In the genomic region with DNA sequence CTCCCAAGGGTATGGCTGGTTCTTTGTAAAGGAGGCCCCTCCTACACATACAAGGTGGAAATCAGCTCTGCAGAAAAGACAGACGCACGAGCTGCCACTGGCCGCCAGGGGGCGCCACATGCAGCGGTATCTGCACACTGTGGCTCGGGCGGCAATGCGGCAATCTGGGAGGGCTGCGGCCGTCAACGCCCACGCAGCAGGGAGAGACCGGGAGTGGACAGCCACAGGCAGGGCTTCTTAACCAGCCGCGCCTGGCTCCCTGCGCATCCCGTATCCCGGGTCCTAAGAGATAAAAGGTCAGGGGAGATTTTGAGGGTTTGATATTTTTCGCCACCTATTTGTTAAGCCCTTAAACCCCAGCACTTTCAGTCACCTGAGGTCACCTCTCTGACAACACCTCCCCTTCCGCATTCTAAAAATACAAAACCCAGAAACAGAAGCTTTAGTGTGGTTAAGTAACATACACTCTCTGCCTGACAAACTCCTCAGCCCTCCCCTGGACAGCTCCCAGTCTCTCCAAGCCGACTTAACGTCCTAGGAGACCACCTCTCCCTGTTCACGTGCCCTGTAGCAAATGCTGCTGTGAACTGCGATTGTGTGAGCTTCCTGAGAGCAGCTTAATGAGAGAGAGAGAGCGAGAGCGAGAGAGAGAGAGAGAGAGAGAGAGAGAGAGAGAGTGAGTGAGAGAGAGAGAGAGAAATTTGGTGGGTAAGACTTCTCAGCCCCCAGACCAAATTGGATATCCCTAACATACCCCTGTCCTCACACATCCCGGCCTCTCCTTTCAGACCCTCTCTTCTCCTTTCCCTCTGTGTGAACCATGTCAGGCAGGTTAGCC, we compare ENCODE assay signal across 1 cellular context.
TF ChIP-seq lines count a peak whose summit lies in the region.

No MANE protein-coding gene starts in this region.

TF ChIP-seq in GM12878, 131 proteins besides CTCF, POLR2A, EP300 and RAD21 (continued from another document and continues in another):
- TF ChIP-seq RELB (IDR thresholded peaks at IDR 0.05; ENCODE audit: low read depth) (peak; percentile 67; the same call in 1 of the 2 replicates), SMARCA5 (IDR thresholded peaks at IDR 0.05) (no peak; the same call in 1 of the 2 replicates), ZZZ3 (IDR thresholded peaks at IDR 0.05; ENCODE audit: control insufficient read depth, insufficient read length, low read depth) (peak; percentile 98), SUPT20H (IDR thresholded peaks at IDR 0.05; ENCODE audit: borderline replicate concordance, control insufficient read depth, low read depth, low read length) (no peak), ZNF24 (IDR thresholded peaks at IDR 0.05) (no peak; the same call in 1 of the 2 replicates), IKZF2 (IDR thresholded peaks at IDR 0.05) (peak; percentile 28 to 62), YY1 (IDR thresholded peaks at IDR 0.05; ENCODE audit: low read depth, low read length) (peak; percentile 74), KAT2A (conservative IDR thresholded peaks at IDR 0.05; ENCODE audit: control insufficient read depth, low read depth, low read length) (no peak), EGR1 (IDR thresholded peaks at IDR 0.05; ENCODE audit: borderline replicate concordance in 1 of 2, low read depth in 2 of 2, low read length in 2 of 2) (peak; percentile 86 to 100), KLF5 (IDR thresholded peaks at IDR 0.05; ENCODE audit: partially characterized antibody) (no peak), EZH2 (IDR thresholded peaks at IDR 0.05; ENCODE audit: borderline replicate concordance, control insufficient read depth, low read depth, low read length) (no peak), STAT1 (conservative IDR thresholded peaks at IDR 0.05) (no peak), ZNF687 (IDR thresholded peaks at IDR 0.05) (no peak), MXI1 (IDR thresholded peaks at IDR 0.05; ENCODE audit: low read depth, low read length) (no peak), GATAD2B (conservative IDR thresholded peaks at IDR 0.05; ENCODE audit: low read depth) (peak; percentile 73; the same call in 1 of the 2 replicates), FOS (IDR thresholded peaks at IDR 0.05; ENCODE audit: borderline replicate concordance, extremely low read depth, insufficient read length) (no peak), RB1 (IDR thresholded peaks at IDR 0.05; ENCODE audit: borderline replicate concordance) (peak; percentile 83; the same call in 1 of the 2 replicates), SIN3A (IDR thresholded peaks at IDR 0.05; ENCODE audit: low read depth, low read length) (0 out of 2 replicates have a peak, but pooled peaks have one; percentile 27), SUZ12 (IDR thresholded peaks at IDR 0.05; ENCODE audit: unreplicated experiment) (no peak), MLLT1 (IDR thresholded peaks at IDR 0.05) (0 out of 2 replicates have a peak, but pooled peaks have one; percentile 20), MYB (IDR thresholded peaks at IDR 0.05; ENCODE audit: borderline replicate concordance, low read depth, low read length) (no peak), E2F8 (IDR thresholded peaks at IDR 0.05; ENCODE audit: low read depth, partially characterized antibody) (no peak), ZSCAN29 (IDR thresholded peaks at IDR 0.05) (no peak), FOXM1 (IDR thresholded peaks at IDR 0.05; ENCODE audit: low read depth, low read length) (no peak), SREBF1 (IDR thresholded peaks at IDR 0.05; ENCODE audit: low read length) (no peak), TCF7 (IDR thresholded peaks at IDR 0.05; ENCODE audit: borderline replicate concordance) (no peak), NR2F1 (conservative IDR thresholded peaks at IDR 0.05) (peak; percentile 96), MTA2 (IDR thresholded peaks at IDR 0.05; ENCODE audit: low read depth) (0 out of 2 replicates have a peak, but pooled peaks have one; percentile 52), SMC3 (IDR thresholded peaks at IDR 0.05; ENCODE audit: borderline replicate concordance, low read length) (peak; percentile 97), HDAC6 (IDR thresholded peaks at IDR 0.05; ENCODE audit: unreplicated experiment) (no peak), RCOR1 (conservative IDR thresholded peaks at IDR 0.05; ENCODE audit: low read depth, low read length) (no peak)
- TF ChIP-seq, protein P1, sequence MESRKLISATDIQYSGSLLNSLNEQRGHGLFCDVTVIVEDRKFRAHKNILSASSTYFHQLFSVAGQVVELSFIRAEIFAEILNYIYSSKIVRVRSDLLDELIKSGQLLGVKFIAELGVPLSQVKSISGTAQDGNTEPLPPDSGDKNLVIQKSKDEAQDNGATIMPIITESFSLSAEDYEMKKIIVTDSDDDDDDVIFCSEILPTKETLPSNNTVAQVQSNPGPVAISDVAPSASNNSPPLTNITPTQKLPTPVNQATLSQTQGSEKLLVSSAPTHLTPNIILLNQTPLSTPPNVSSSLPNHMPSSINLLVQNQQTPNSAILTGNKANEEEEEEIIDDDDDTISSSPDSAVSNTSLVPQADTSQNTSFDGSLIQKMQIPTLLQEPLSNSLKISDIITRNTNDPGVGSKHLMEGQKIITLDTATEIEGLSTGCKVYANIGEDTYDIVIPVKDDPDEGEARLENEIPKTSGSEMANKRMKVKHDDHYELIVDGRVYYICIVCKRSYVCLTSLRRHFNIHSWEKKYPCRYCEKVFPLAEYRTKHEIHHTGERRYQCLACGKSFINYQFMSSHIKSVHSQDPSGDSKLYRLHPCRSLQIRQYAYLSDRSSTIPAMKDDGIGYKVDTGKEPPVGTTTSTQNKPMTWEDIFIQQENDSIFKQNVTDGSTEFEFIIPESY (IDR thresholded peaks at IDR 0.05), result no peak
- TF ChIP-seq, protein P2, sequence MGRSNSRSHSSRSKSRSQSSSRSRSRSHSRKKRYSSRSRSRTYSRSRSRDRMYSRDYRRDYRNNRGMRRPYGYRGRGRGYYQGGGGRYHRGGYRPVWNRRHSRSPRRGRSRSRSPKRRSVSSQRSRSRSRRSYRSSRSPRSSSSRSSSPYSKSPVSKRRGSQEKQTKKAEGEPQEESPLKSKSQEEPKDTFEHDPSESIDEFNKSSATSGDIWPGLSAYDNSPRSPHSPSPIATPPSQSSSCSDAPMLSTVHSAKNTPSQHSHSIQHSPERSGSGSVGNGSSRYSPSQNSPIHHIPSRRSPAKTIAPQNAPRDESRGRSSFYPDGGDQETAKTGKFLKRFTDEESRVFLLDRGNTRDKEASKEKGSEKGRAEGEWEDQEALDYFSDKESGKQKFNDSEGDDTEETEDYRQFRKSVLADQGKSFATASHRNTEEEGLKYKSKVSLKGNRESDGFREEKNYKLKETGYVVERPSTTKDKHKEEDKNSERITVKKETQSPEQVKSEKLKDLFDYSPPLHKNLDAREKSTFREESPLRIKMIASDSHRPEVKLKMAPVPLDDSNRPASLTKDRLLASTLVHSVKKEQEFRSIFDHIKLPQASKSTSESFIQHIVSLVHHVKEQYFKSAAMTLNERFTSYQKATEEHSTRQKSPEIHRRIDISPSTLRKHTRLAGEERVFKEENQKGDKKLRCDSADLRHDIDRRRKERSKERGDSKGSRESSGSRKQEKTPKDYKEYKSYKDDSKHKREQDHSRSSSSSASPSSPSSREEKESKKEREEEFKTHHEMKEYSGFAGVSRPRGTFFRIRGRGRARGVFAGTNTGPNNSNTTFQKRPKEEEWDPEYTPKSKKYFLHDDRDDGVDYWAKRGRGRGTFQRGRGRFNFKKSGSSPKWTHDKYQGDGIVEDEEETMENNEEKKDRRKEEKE (IDR thresholded peaks at IDR 0.05), result no peak
- TF ChIP-seq, protein P3, sequence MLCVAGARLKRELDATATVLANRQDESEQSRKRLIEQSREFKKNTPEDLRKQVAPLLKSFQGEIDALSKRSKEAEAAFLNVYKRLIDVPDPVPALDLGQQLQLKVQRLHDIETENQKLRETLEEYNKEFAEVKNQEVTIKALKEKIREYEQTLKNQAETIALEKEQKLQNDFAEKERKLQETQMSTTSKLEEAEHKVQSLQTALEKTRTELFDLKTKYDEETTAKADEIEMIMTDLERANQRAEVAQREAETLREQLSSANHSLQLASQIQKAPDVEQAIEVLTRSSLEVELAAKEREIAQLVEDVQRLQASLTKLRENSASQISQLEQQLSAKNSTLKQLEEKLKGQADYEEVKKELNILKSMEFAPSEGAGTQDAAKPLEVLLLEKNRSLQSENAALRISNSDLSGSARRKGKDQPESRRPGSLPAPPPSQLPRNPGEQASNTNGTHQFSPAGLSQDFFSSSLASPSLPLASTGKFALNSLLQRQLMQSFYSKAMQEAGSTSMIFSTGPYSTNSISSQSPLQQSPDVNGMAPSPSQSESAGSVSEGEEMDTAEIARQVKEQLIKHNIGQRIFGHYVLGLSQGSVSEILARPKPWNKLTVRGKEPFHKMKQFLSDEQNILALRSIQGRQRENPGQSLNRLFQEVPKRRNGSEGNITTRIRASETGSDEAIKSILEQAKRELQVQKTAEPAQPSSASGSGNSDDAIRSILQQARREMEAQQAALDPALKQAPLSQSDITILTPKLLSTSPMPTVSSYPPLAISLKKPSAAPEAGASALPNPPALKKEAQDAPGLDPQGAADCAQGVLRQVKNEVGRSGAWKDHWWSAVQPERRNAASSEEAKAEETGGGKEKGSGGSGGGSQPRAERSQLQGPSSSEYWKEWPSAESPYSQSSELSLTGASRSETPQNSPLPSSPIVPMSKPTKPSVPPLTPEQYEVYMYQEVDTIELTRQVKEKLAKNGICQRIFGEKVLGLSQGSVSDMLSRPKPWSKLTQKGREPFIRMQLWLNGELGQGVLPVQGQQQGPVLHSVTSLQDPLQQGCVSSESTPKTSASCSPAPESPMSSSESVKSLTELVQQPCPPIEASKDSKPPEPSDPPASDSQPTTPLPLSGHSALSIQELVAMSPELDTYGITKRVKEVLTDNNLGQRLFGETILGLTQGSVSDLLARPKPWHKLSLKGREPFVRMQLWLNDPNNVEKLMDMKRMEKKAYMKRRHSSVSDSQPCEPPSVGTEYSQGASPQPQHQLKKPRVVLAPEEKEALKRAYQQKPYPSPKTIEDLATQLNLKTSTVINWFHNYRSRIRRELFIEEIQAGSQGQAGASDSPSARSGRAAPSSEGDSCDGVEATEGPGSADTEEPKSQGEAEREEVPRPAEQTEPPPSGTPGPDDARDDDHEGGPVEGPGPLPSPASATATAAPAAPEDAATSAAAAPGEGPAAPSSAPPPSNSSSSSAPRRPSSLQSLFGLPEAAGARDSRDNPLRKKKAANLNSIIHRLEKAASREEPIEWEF (IDR thresholded peaks at IDR 0.05; ENCODE audit: insufficient replicate concordance, low read depth, low read length), result no peak
